Comparison of ENCODE assay signal across 1 cellular context in genomic region chr20:56393653-56394052, GRCh38.
TF ChIP-seq lines count a peak whose summit lies in the region.

No MANE protein-coding gene starts in this region.

TF ChIP-seq in GM12878, 131 proteins besides CTCF, POLR2A, EP300 and RAD21:
- TF ChIP-seq NBN (IDR thresholded peaks at IDR 0.05) = no peak
- 0 out of 2 replicates have a peak, but pooled peaks have one; percentile 58 for TF ChIP-seq WRNIP1 (IDR thresholded peaks at IDR 0.05; ENCODE audit: borderline replicate concordance, low read depth, low read length)
- TF ChIP-seq ZNF217 (IDR thresholded peaks at IDR 0.05) = no peak
